ENCODE assay signal across 8 cellular contexts in genomic region chr16:48609453-48610023, GRCh38. TPM values are rescaled to one million over a fixed set of nuclear protein-coding genes. Genes with fewer than 3 reads are reported as not detected.
DNase-seq lines count a peak whose midpoint lies in the region; ATAC-seq, FAIRE-seq and TF ChIP-seq lines count a peak whose summit lies in the region.

No MANE protein-coding gene starts in this region.

- H3K4me3 ChIP-seq in ACC112 (ENCODE audit: low read depth, low read length) = peak overlapping the region; percentile 96
- H3K4me3 ChIP-seq in pancreas = peak overlapping the region; percentile 77 to 93 (median 91)

- peaks cover 11% of the 10 kb centered on the region for H3K36me3 Mint-ChIP-seq in activated naive CD4-positive, alpha-beta T cell treated with anti-CD3 and anti-CD28 coated beads, Interleukin-2, amount 10 ng/mL, durations not matched to agents 7 days and 5 days

- TF ChIP-seq CTCF in pancreas (IDR thresholded peaks at IDR 0.05) = no peak

- ATAC-seq in GM18868 (IDR thresholded peaks at IDR 0.05; ENCODE audit: unreplicated experiment) (peak; percentile 43), HG03064 (IDR thresholded peaks at IDR 0.05; ENCODE audit: low read depth, unreplicated experiment) (peak; percentile 34), pancreas (peak; percentile 52 to 76 (median 64))

- H3K4me3 Mint-ChIP-seq in activated naive CD4-positive, alpha-beta T cell treated with anti-CD3 and anti-CD28 coated beads, Interleukin-2, amount 10 ng/mL, durations not matched to agents 7 days and 5 days = peak overlapping the region; percentile 87

- H3K27ac ChIP-seq in ACC112 (ENCODE audit: low read depth, low read length) = peak overlapping the region; percentile 95
- H3K27ac ChIP-seq in pancreas = peak overlapping the region; percentile 57 to 94 (median 86)

- H3K27me3 Mint-ChIP-seq in activated naive CD4-positive, alpha-beta T cell treated with anti-CD3 and anti-CD28 coated beads, Interleukin-2, amount 10 ng/mL, durations not matched to agents 7 days and 5 days = peaks cover 4% of the 10 kb centered on the region

- H2AFZ ChIP-seq in ACC112 (ENCODE audit: low read length, unreplicated experiment) = peak overlapping the region; percentile 95

- peak overlapping the region; percentile 96 for H3K27ac Mint-ChIP-seq in activated naive CD4-positive, alpha-beta T cell treated with anti-CD3 and anti-CD28 coated beads, Interleukin-2, amount 10 ng/mL, durations not matched to agents 7 days and 5 days

- H3K9me3 Mint-ChIP-seq in activated naive CD4-positive, alpha-beta T cell treated with anti-CD3 and anti-CD28 coated beads, Interleukin-2, amount 10 ng/mL, durations not matched to agents 7 days and 5 days = peaks cover 2% of the 10 kb centered on the region

- H3K9me3 ChIP-seq in pancreas = no peaks in the 10 kb centered on the region

- H3K4me1 ChIP-seq in ACC112 (ENCODE audit: control insufficient read depth, insufficient read depth, low read length, unreplicated experiment) (peaks cover 27% of the 10 kb centered on the region), pancreas (peaks cover 17 to 23% (median 18%) of the 10 kb centered on the region in 3 donors)

- intact Hi-C loops in cardiac septum (cut with DNase I) (loop anchor here (5.0 kb wide), 3 partner anchors 52 to 242 kb away; no protein-coding TSS in a partner anchor), pancreas (cut with DNase I) (loop anchor here in 1 of 3 donors (10.0 kb wide), 1 partner anchor 55 kb away; no protein-coding TSS in a partner anchor)

- DNase-seq in NCI-H748 (lab: John Stamatoyannopoulos, UW; ENCODE audit: unreplicated experiment) (peak; percentile 65), cardiac septum (ENCODE audit: low spot score) (peak; percentile 82), pancreas (peak in 5 of 6 donors; percentile 66 to 91 (median 77)), SKM-1 treated with dmso at 0.1 percent for 144 hours (lab: John Stamatoyannopoulos, UW; ENCODE audit: unreplicated experiment) (no peak)
- peak; percentile 54 for DNase-seq in activated naive CD4-positive, alpha-beta T cell treated with anti-CD3 and anti-CD28 coated beads, Interleukin-2, amount 10 ng/mL, durations not matched to agents 7 days and 5 days

- peaks cover 40% of the 10 kb centered on the region for H3K4me1 Mint-ChIP-seq in activated naive CD4-positive, alpha-beta T cell treated with anti-CD3 and anti-CD28 coated beads, Interleukin-2, amount 10 ng/mL, durations not matched to agents 7 days and 5 days

- H3K79me2 ChIP-seq in ACC112 (ENCODE audit: control insufficient read depth, insufficient read depth, low read length, unreplicated experiment) = peaks cover 53% of the 10 kb centered on the region

- CTCF ChIA-PET in activated naive CD4-positive, alpha-beta T cell treated with anti-CD3 and anti-CD28 coated beads, Interleukin-2, amount 10 ng/mL, durations not matched to agents 7 days and 5 days (lab: Charles Lee) = interaction anchor here (3.4 kb wide), 1 partner anchor 13 kb away, joined by 15 read pairs; no protein-coding TSS in a partner anchor

- 0% methylated on average over 35 to 76 of the region's 76 CpGs for WGBS in pancreas, 2 donors

- FAIRE-seq in pancreas (lab: Jason Lieb, UNC) = no peak

- H3K36me3 ChIP-seq in ACC112 (ENCODE audit: insufficient read depth, low read length) (no peaks in the 10 kb centered on the region), pancreas (no peaks in the 10 kb centered on the region)

- H3K27me3 ChIP-seq in ACC112 (ENCODE audit: insufficient read depth, low read length) = no peaks in the 10 kb centered on the region
- H3K27me3 ChIP-seq in pancreas = no peaks in the 10 kb centered on the region

RNA-seq across cellular contexts. Expression of gene N4BP1, which starts 0.4 kb away (rescaled TPM):
- total RNA-seq in cardiac septum = 20.9 TPM
- 10 to 100 TPM in 5 of 6 donors, 1 to 10 TPM in 1; 8.8 to 16.1 (median 10.7) TPM for total RNA-seq in pancreas
- polyA plus RNA-seq in pancreas = 1 to 10 TPM; 7.0 to 7.1 TPM
